ENCODE assay signal across 8 cellular contexts in genomic region chr12:6904280-6905276, GRCh38. TPM values are rescaled to one million over a fixed set of nuclear protein-coding genes. Genes with fewer than 3 reads are reported as not detected.
DNase-seq lines count a peak whose midpoint lies in the region; ATAC-seq, FAIRE-seq and TF ChIP-seq lines count a peak whose summit lies in the region.

Gene LRRC23, plus strand, starts transcription at chr12:6904822. Its CDS starts 812 bp downstream, at chr12:6905634.

- peak; percentile 97 for FAIRE-seq in keratinocyte (lab: Jason Lieb, UNC)

- no peaks in the 10 kb centered on the region for H3K9me3 ChIP-seq in keratinocyte (ENCODE audit: control insufficient read depth, low read depth, low read length)

- H3K9ac ChIP-seq in keratinocyte (ENCODE audit: control insufficient read depth, extremely low read depth, insufficient read depth, low read length): peak within 1 kb of the TSS; percentile 91

- H3K79me2 ChIP-seq in keratinocyte (ENCODE audit: control insufficient read depth, insufficient read depth, low read length): no peaks in the 10 kb centered on the region

- no peaks in the 10 kb centered on the region for H3K36me3 ChIP-seq in keratinocyte (ENCODE audit: control insufficient read depth in 2 of 2, extremely low read depth in 1 of 2, insufficient read depth in 2 of 2, low read length in 2 of 2)

- ATAC-seq in GM19025 (IDR thresholded peaks at IDR 0.05; ENCODE audit: low read depth, unreplicated experiment) (peak; percentile 95), HG03196 (IDR thresholded peaks at IDR 0.05; ENCODE audit: unreplicated experiment) (peak; percentile 88)
- ATAC-seq in activated CD4-positive, CD25-positive, alpha-beta regulatory T cell treated with anti-CD3 and anti-CD28 coated beads, Interleukin-2, amount 50 U/mL, for 24 hours: peak; percentile 98 to 99

- dilution Hi-C loops in keratinocyte (cut with MboI; ENCODE audit: extremely low pct_ligation_motif_present, low sequenced_read_pairs): no loop called here

- no peaks in the 10 kb centered on the region for H3K27me3 ChIP-seq in keratinocyte (ENCODE audit: control insufficient read depth, extremely low read depth, insufficient read depth, low read length)

- H3K4me3 ChIP-seq in AG10803 (ENCODE audit: low read length): peak within 1 kb of the TSS; percentile 94
- H3K4me3 ChIP-seq in keratinocyte (ENCODE audit: control insufficient read depth in 2 of 3, extremely low read depth in 1 of 3, insufficient read depth in 2 of 3, low read depth in 1 of 3, low read length in 3 of 3): peak within 1 kb of the TSS; percentile 66 to 99 (median 98)

- H2AFZ ChIP-seq in keratinocyte (ENCODE audit: control insufficient read depth, low read length): peak within 1 kb of the TSS; percentile 99

- H3K9me1 ChIP-seq in keratinocyte (ENCODE audit: control insufficient read depth, extremely low read depth, insufficient read depth, low read length): no peaks in the 10 kb centered on the region

- H4K20me1 ChIP-seq in keratinocyte (ENCODE audit: control insufficient read depth, extremely low read depth, insufficient read depth, low read length): no peaks in the 10 kb centered on the region

- TF ChIP-seq CTCF in AG10803 (conservative IDR thresholded peaks at IDR 0.05; ENCODE audit: low read length) (no peak), keratinocyte (optimal IDR thresholded peaks at IDR 0.05 in 1 of 3, IDR thresholded peaks at IDR 0.05 in 1 of 3, conservative IDR thresholded peaks at IDR 0.05 in 1 of 3; ENCODE audit: extremely low read depth in 1 of 3, insufficient read depth in 2 of 3, low read length in 3 of 3) (no peak)

- H3K4me2 ChIP-seq in keratinocyte (ENCODE audit: control insufficient read depth, extremely low read depth, insufficient read depth, low read depth, low read length): peak within 1 kb of the TSS; percentile 96

- DNase-seq in AG10803 (ENCODE audit: low read depth) (peak; percentile 91), NCI-H446 (lab: John Stamatoyannopoulos, UW) (peak; percentile 97 to 98), cerebellum (ENCODE audit: low spot score) (peak; percentile 96), keratinocyte (ENCODE audit: low read depth, low spot score) (no peak)
- peak; percentile 96 to 98 (median 98) for DNase-seq in stimulated activated CD4-positive, alpha-beta T cell treated with anti-CD3 and anti-CD28 coated beads, Interleukin-12 subunit alpha, Interleukin-12 subunit beta, amount 100 ng/mL, for 48 hours (ENCODE audit: low read depth in 2 of 3, low spot score in 1 of 3)

- H3K4me1 ChIP-seq in keratinocyte (ENCODE audit: control insufficient read depth, extremely low read depth, insufficient read depth, low read length): peaks cover 13% of the 10 kb centered on the region

- peak within 1 kb of the TSS; percentile 88 for H3K27ac ChIP-seq in keratinocyte (ENCODE audit: control insufficient read depth, insufficient read depth, low read length)

RNA-seq across cellular contexts. Expression of gene LRRC23, which starts in this region (rescaled TPM):
- total RNA-seq in cerebellum: 12.8 TPM
- polyA plus RNA-seq in keratinocyte: 6.2 to 7.1 TPM (median 6.3 TPM) in 3 replicates
- polyA plus RNA-seq in keratinocyte (2011; ENCODE audit: low read depth): 4.9 TPM
- polyA plus RNA-seq in keratinocyte (2011; cell fraction: cytosol; rRNA removed): 7.6 and 8.3 TPM in 2 replicates
- polyA plus RNA-seq in keratinocyte (2011; cell fraction: nucleus; rRNA removed): 6.5 and 6.6 TPM in 2 replicates
- 5.1 and 5.5 TPM in 2 replicates for polyA plus RNA-seq in keratinocyte (2012; ENCODE audit: low replicate concordance)
- 3.3 to 11.2 TPM (median 4.3 TPM) in 3 replicates for polyA minus RNA-seq in keratinocyte
- 2.1 TPM for polyA minus RNA-seq in keratinocyte (2011; cell fraction: cytosol; rRNA and poly(A)+ RNA removed)
- 1.1 and 2.6 TPM in 2 replicates for polyA minus RNA-seq in keratinocyte (2011; cell fraction: nucleus; rRNA and poly(A)+ RNA removed)
